21 cellular contexts compared by ENCODE assay signal in the genomic region with DNA sequence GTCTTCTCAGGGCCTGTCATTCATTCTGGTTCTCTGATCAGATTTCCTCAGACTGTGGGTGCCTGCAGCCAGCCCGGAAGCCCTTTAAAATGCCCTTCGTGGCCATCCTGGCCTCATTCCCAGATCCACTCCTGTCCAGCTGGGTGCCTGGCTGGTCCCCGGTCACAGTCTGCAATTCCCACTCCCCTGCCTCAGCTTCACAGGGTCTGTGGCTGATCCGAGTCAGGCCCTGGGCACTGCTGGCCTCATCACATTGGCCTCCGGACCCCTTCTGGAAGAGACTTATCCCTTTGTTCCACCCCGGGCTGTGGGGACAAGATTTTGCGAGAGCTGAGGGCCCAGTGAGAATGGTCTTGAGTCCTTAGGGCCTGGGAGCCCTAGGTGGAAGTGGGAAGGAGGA. TPM values are rescaled to one million over a fixed set of nuclear protein-coding genes. Genes with fewer than 3 reads are reported as not detected.
DNase-seq lines count a peak whose midpoint lies in the region; ATAC-seq and TF ChIP-seq lines count a peak whose summit lies in the region.
"Had no signal": no experiment of that assay in that cellular context is flagged by ENCODE, and none has a peak within 500 bp of the region (broad histone marks: within the 10 kb centered on the region; RNA-seq: fewer than 3 reads in every experiment).

No MANE protein-coding gene starts in this region.

- H3K9me3 Mint-ChIP-seq in T-cell: peaks cover 4 to 9% (median 8%) of the 10 kb centered on the region in 3 donors

- no peak overlapping the region for H3K4me2 ChIP-seq in neuronal stem cell (ENCODE audit: insufficient read depth, low read length, poor library complexity, severe bottlenecking)

- H3K4me3 ChIP-seq in SJCRH30: no peak overlapping the region
- no peak overlapping the region for H3K4me3 ChIP-seq in heart right ventricle
- H3K4me3 ChIP-seq in neuronal stem cell (ENCODE audit: low read length in 2 of 2): no peak overlapping the region
- no peak overlapping the region for H3K4me3 ChIP-seq in tibial nerve
- H3K4me3 ChIP-seq: mucosa of descending colon, transverse colon had no signal

- H3K27ac ChIP-seq in SJCRH30 (peak overlapping the region; percentile 17; the same call in 1 of the 2 replicates), heart right ventricle (peak overlapping the region in 1 of 10 donors; percentile 24), neuronal stem cell (replicated peaks; ENCODE audit: low read length) (no peak overlapping the region), tibial nerve (peak overlapping the region in 2 of 4 donors; percentile 38 to 74)
- H3K27ac ChIP-seq: transverse colon had no signal

- H3K4ac ChIP-seq in neuronal stem cell (ENCODE audit: low read length): no peak overlapping the region

- TF ChIP-seq CTCF in heart right ventricle (IDR thresholded peaks at IDR 0.05) (no peak), tibial nerve (IDR thresholded peaks at IDR 0.05) (no peak)

- no peaks in the 10 kb centered on the region for H3K27me3 ChIP-seq in SJCRH30
- no peaks in the 10 kb centered on the region for H3K27me3 ChIP-seq in heart right ventricle
- no peaks in the 10 kb centered on the region for H3K27me3 ChIP-seq in neuronal stem cell (ENCODE audit: control insufficient read depth in 3 of 3, insufficient read depth in 3 of 3, low read depth in 1 of 3, low read length in 3 of 3)
- no peaks in the 10 kb centered on the region for H3K27me3 ChIP-seq in tibial nerve
- H3K27me3 ChIP-seq: transverse colon had no signal

- H3K18ac ChIP-seq in neuronal stem cell (ENCODE audit: low read length): peak overlapping the region; percentile 73

- no peak for TF ChIP-seq EP300 in tibial nerve (IDR thresholded peaks at IDR 0.05)

- H3K23ac ChIP-seq in neuronal stem cell (ENCODE audit: low read depth, low read length, poor library complexity): peak overlapping the region; percentile 50

- CTCF ChIA-PET in T-cell (lab: Charles Lee) (no interaction called here), HEK293T (lab: Yijun Ruan, JAX) (no interaction called here)

- no peak overlapping the region for H2AK5ac ChIP-seq in neuronal stem cell (ENCODE audit: low read depth, low read length)

- POLR2A ChIA-PET in T-cell (lab: Charles Lee) (no interaction called here), HEK293T (lab: Yijun Ruan, JAX) (no interaction called here)

- 51 to 63% methylated on average over 7 of the region's 7 CpGs for WGBS in heart right ventricle, 2 donors
- WGBS in neuronal stem cell (ENCODE audit: extremely low coverage in 2 of 2, insufficient read length in 2 of 2, insufficient replicate concordance in 1 of 2), 2 donors: no CpG with 5 or more reads among the region's 7 CpGs
- WGBS in tibial nerve, 2 donors: 44% methylated on average over 7 of the region's 7 CpGs

- H3K27me3 Mint-ChIP-seq in T-cell: peaks cover 0 to 1% of the 10 kb centered on the region in 2 donors
- H3K27me3 Mint-ChIP-seq: activated naive CD4-positive, alpha-beta T cell treated with anti-CD3 and anti-CD28 coated beads, Interleukin-2, amount 10 ng/mL, durations not matched to agents 7 days and 5 days; activated T-cell treated with anti-CD3 and anti-CD28 coated beads, Interleukin-2, amount 50 U/mL, for 24 hours; CD4-positive, CD25-positive, alpha-beta regulatory T cell had no signal

- TF ChIP-seq POLR2A in tibial nerve (IDR thresholded peaks at IDR 0.05): no peak

- H3K36me3 ChIP-seq in SJCRH30 (peaks cover 3% of the 10 kb centered on the region; the same call in 1 of the 2 replicates), heart right ventricle (peaks cover 0 to 3% (median 0%) of the 10 kb centered on the region in 9 donors), neuronal stem cell (replicated peaks in 1 of 2; ENCODE audit: control insufficient read depth in 2 of 2, insufficient read depth in 2 of 2, low read length in 2 of 2) (peaks cover 4 to 29% of the 10 kb centered on the region in 2 donors), tibial nerve (no peaks in the 10 kb centered on the region)
- H3K36me3 ChIP-seq: transverse colon had no signal

- no peak overlapping the region for H3K27ac Mint-ChIP-seq in T-cell
- H3K27ac Mint-ChIP-seq: activated naive CD4-positive, alpha-beta T cell treated with anti-CD3 and anti-CD28 coated beads, Interleukin-2, amount 10 ng/mL, durations not matched to agents 7 days and 5 days; activated T-cell treated with anti-CD3 and anti-CD28 coated beads, Interleukin-2, amount 50 U/mL, for 24 hours; CD4-positive, CD25-positive, alpha-beta regulatory T cell had no signal

- H3K14ac ChIP-seq in neuronal stem cell (ENCODE audit: low read length): no peak overlapping the region

- H3K79me1 ChIP-seq in neuronal stem cell (ENCODE audit: low read depth, low read length): peaks cover 16% of the 10 kb centered on the region

- no peak overlapping the region for H4K91ac ChIP-seq in neuronal stem cell (ENCODE audit: low read depth, low read length, poor library complexity)

- H3K4me1 ChIP-seq in SJCRH30: no peaks in the 10 kb centered on the region
- peaks cover 10 to 50% (median 28%) of the 10 kb centered on the region in 9 donors for H3K4me1 ChIP-seq in heart right ventricle
- peaks cover 0 to 15% of the 10 kb centered on the region in 2 donors for H3K4me1 ChIP-seq in neuronal stem cell (ENCODE audit: control insufficient read depth in 2 of 2, insufficient read depth in 1 of 2, low read depth in 1 of 2, low read length in 2 of 2)
- peaks cover 0 to 33% (median 8%) of the 10 kb centered on the region in 4 donors for H3K4me1 ChIP-seq in tibial nerve
- H3K4me1 ChIP-seq: transverse colon had no signal

- H3K4me3 Mint-ChIP-seq in T-cell: no peak overlapping the region
- H3K4me3 Mint-ChIP-seq: activated naive CD4-positive, alpha-beta T cell treated with anti-CD3 and anti-CD28 coated beads, Interleukin-2, amount 10 ng/mL, durations not matched to agents 7 days and 5 days; activated T-cell treated with anti-CD3 and anti-CD28 coated beads, Interleukin-2, amount 50 U/mL, for 24 hours; CD4-positive, CD25-positive, alpha-beta regulatory T cell had no signal

- H3K36me3 Mint-ChIP-seq in T-cell: no peaks in the 10 kb centered on the region
- H3K36me3 Mint-ChIP-seq: activated naive CD4-positive, alpha-beta T cell treated with anti-CD3 and anti-CD28 coated beads, Interleukin-2, amount 10 ng/mL, durations not matched to agents 7 days and 5 days; CD4-positive, CD25-positive, alpha-beta regulatory T cell had no signal

- H3K9ac ChIP-seq in neuronal stem cell (ENCODE audit: low read depth, low read length, poor library complexity): peak overlapping the region; percentile 63

- peak; percentile 53 for DNase-seq in Ammon's horn (ENCODE audit: low spot score)
- no peak for DNase-seq in SJCRH30
- peak in 1 of 2 donors; percentile 32 for DNase-seq in heart right ventricle
- DNase-seq in neuronal stem cell (ENCODE audit: low spot score): no peak
- DNase-seq in T-cell: no peak
- DNase-seq in HEK293T (ENCODE audit: extremely low spot score): no peak
- DNase-seq in tibial nerve (ENCODE audit: low spot score in 2 of 2): no peak
- DNase-seq: activated CD4-positive, CD25-positive, alpha-beta regulatory T cell; activated naive CD4-positive, alpha-beta T cell treated with anti-CD3 and anti-CD28 coated beads, Interleukin-2, amount 10 ng/mL, durations not matched to agents 7 days and 5 days; activated T-cell treated with anti-CD3 and anti-CD28 coated beads, Interleukin-2, amount 50 U/mL, for 24 hours; aorta; CD4-positive, CD25-positive, alpha-beta regulatory T cell; DMS 273 treated with DMSO at 0.1 percent for 48 hours; IMR-90; mucosa of descending colon; NCI-H1436 treated with DMSO at 0.1 percent for 48 hours; occipital lobe; PC-3; transverse colon had no signal

- H2BK15ac ChIP-seq in neuronal stem cell (ENCODE audit: low read length): no peak overlapping the region

- no peak overlapping the region for H2BK120ac ChIP-seq in neuronal stem cell (ENCODE audit: low read depth, low read length)

- no peak overlapping the region for H2BK12ac ChIP-seq in neuronal stem cell (ENCODE audit: low read length)

- H3K9me3 ChIP-seq in SJCRH30 (replicated peaks) (no peaks in the 10 kb centered on the region; the same call in 1 of the 2 replicates), heart right ventricle (peaks cover 0 to 5% (median 0%) of the 10 kb centered on the region in 11 donors), neuronal stem cell (replicated peaks in 1 of 2; ENCODE audit: control insufficient read depth in 2 of 2, insufficient read depth in 1 of 2, low read depth in 1 of 2, low read length in 2 of 2) (no peaks in the 10 kb centered on the region), tibial nerve (no peaks in the 10 kb centered on the region)
- H3K9me3 ChIP-seq: transverse colon had no signal

- no peak overlapping the region for H2BK5ac ChIP-seq in neuronal stem cell (ENCODE audit: low read length)

- ATAC-seq in heart right ventricle (peak in 6 of 8 donors; percentile 48 to 84 (median 65)), GM21390 (IDR thresholded peaks at IDR 0.05; ENCODE audit: unreplicated experiment) (no peak), T-cell (replicated peaks in 1 of 4) (no peak)
- ATAC-seq: mucosa of descending colon, PC-3, sciatic nerve had no signal

- intact Hi-C loops in heart right ventricle (cut with DNase I): loop anchor here in 2 of 10 donors (1.0 to 5.0 kb wide), 2 partner anchors 48 to 95 kb away; no protein-coding TSS in a partner anchor

- H4K8ac ChIP-seq in neuronal stem cell (ENCODE audit: low read depth, low read length): no peak overlapping the region

- H3K4me1 Mint-ChIP-seq in T-cell: no peaks in the 10 kb centered on the region
- H3K4me1 Mint-ChIP-seq: activated naive CD4-positive, alpha-beta T cell treated with anti-CD3 and anti-CD28 coated beads, Interleukin-2, amount 10 ng/mL, durations not matched to agents 7 days and 5 days; CD4-positive, CD25-positive, alpha-beta regulatory T cell had no signal

- H2AFZ ChIP-seq in neuronal stem cell (ENCODE audit: low read length): no peak overlapping the region

TF ChIP-seq in HEK293T, 16 proteins besides CTCF, POLR2A, EP300 and RAD21:
- no peak for TF ChIP-seq FOXM1 (IDR thresholded peaks at IDR 0.05; ENCODE audit: borderline replicate concordance)
- TF ChIP-seq L3MBTL2 (conservative IDR thresholded peaks at IDR 0.05): no peak
- no peak for TF ChIP-seq LEF1 (IDR thresholded peaks at IDR 0.05; ENCODE audit: borderline replicate concordance)
- no peak for TF ChIP-seq BHLHE40 (IDR thresholded peaks at IDR 0.05; ENCODE audit: borderline replicate concordance)
- no peak for TF ChIP-seq NFRKB (IDR thresholded peaks at IDR 0.05)
- TF ChIP-seq FOXK2 (IDR thresholded peaks at IDR 0.05): no peak

RNA-seq across cellular contexts. Expression of gene DOCK1, which starts 12.1 kb away (rescaled TPM):
- total RNA-seq in SJCRH30 (2014; rRNA removed; shearing (Covaris generic)): 49.7 and 53.8 TPM in 2 replicates
- 10 to 100 TPM; 18.0 to 26.7 (median 21.0) TPM for total RNA-seq in heart right ventricle
- 1 to 10 TPM; 7.8 to 9.1 TPM for polyA plus RNA-seq in heart right ventricle
- 21.3 TPM for polyA plus RNA-seq in neuronal stem cell (2013, experiment 1 of 2)
- 21.3 TPM for polyA plus RNA-seq in neuronal stem cell (2013, experiment 2 of 2)
- under 1 TPM; 0.18 to 0.53 (median 0.37) TPM for total RNA-seq in T-cell
- total RNA-seq in tibial nerve: 10 to 100 TPM; 57.3 to 76.7 (median 63.7) TPM
- polyA plus RNA-seq: CD4-positive, CD25-positive, alpha-beta regulatory T cell had no signal

Comparison
In these comparisons a context has a peak if more than half of its experiments do, and no peak if none do; other contexts are left out.
1. ATAC-seq: peak in heart right ventricle (6 of 8); none in GM21390 (single experiment) and T-cell (0 of 4).
2. RNA of gene DOCK1, which starts 12.1 kb away (total RNA-seq): 57.3 to 76.7 TPM in tibial nerve, 49.7 to 53.8 TPM in SJCRH30 and 18.0 to 26.7 TPM in heart right ventricle; 0.18 to 0.53 TPM in T-cell; every median in the first group is over 10 times any median in the second.